In genomic region chr22:18172203-18172602, GRCh38 we compare ENCODE assay signal across 7 cellular contexts. TPM values are rescaled to one million over a fixed set of nuclear protein-coding genes. Genes with fewer than 3 reads are reported as not detected.
A peak's percentile ranks its signal among the peaks of the same experiment; 100 is the strongest.
DNase-seq lines count a peak whose midpoint lies in the region; ATAC-seq, FAIRE-seq and TF ChIP-seq lines count a peak whose summit lies in the region.
"Not testable (repeated sequence)": the region's sequence is repeated elsewhere in the genome, so short reads cannot be mapped to it uniquely, and the experiment has no call there.

No MANE protein-coding gene starts in this region.

- H2AFZ ChIP-seq in IMR-90 (replicated peaks; ENCODE audit: low read length, poor library complexity): not testable (repeated sequence)

- ATAC-seq in IMR-90 (ENCODE audit: low read depth): peak; percentile 85

- H2AK9ac ChIP-seq in IMR-90 (replicated peaks; ENCODE audit: low read depth, low read length, poor library complexity): not testable (repeated sequence)

- peaks cover 10% of the 10 kb centered on the region for H3K4me1 ChIP-seq in IMR-90 (ENCODE audit: control insufficient read depth, insufficient read depth, low read length)

- H2BK15ac ChIP-seq in IMR-90 (ENCODE audit: low read depth, low read length): not testable (repeated sequence)

- not testable (repeated sequence) for H3K4me1 Mint-ChIP-seq in activated CD4-positive, alpha-beta T cell treated with anti-CD3 and anti-CD28 coated beads, Interleukin-2, amount 10 ng/mL, durations not matched to agents 7 days and 5 days

- H3K4me3 ChIP-seq in IMR-90 (ENCODE audit: insufficient read depth, low read depth, low read length): not testable (repeated sequence)

- not testable (repeated sequence) for H3K4me3 Mint-ChIP-seq in activated CD4-positive, alpha-beta T cell treated with anti-CD3 and anti-CD28 coated beads, Interleukin-2, amount 10 ng/mL, durations not matched to agents 7 days and 5 days

- POLR2A ChIA-PET in IMR-90 (lab: Charles Lee; ENCODE audit: unreplicated experiment); activated CD4-positive, alpha-beta T cell treated with anti-CD3 and anti-CD28 coated beads, Interleukin-2, amount 10 ng/mL, durations not matched to agents 7 days and 5 days (lab: Charles Lee): not testable (repeated sequence)

- intact Hi-C loops in IMR-90 (cut with micrococcal nuclease): not testable (repeated sequence)

- dilution Hi-C loops in IMR-90 (cut with HindIII; ENCODE audit: low sequenced_read_pairs, unreplicated experiment): not testable (repeated sequence)

- peak overlapping the region; percentile 100 for H2BK120ac ChIP-seq in IMR-90 (ENCODE audit: low read depth, low read length)

- not testable (repeated sequence) for H4K20me1 ChIP-seq in IMR-90 (ENCODE audit: insufficient read depth, low read length)

- not testable (repeated sequence) for H3K56ac ChIP-seq in IMR-90 (ENCODE audit: extremely low read depth, insufficient read depth, low read length)

- not testable (repeated sequence) for TF ChIP-seq CTCF in AG09319 (IDR thresholded peaks at IDR 0.05; ENCODE audit: low read depth, low read length); IMR-90 (conservative IDR thresholded peaks at IDR 0.05; ENCODE audit: low read depth, low read length)

- H3K9me3 ChIP-seq in IMR-90 (ENCODE audit: control insufficient read depth, insufficient read depth, low read length): not testable (repeated sequence)

- H3K27ac ChIP-seq in IMR-90 (ENCODE audit: insufficient read depth, low read length): not testable (repeated sequence)

- not testable (repeated sequence) for H3K9me3 Mint-ChIP-seq in activated CD4-positive, alpha-beta T cell treated with anti-CD3 and anti-CD28 coated beads, Interleukin-2, amount 10 ng/mL, durations not matched to agents 7 days and 5 days

- not testable (repeated sequence) for H3K14ac ChIP-seq in IMR-90 (replicated peaks; ENCODE audit: low read depth, low read length)

- H3K27ac Mint-ChIP-seq in activated CD4-positive, alpha-beta T cell treated with anti-CD3 and anti-CD28 coated beads, Interleukin-2, amount 10 ng/mL, durations not matched to agents 7 days and 5 days: peak overlapping the region; percentile 69

- H3K27me3 ChIP-seq in IMR-90 (ENCODE audit: control insufficient read depth, insufficient read depth, low read length): not testable (repeated sequence)

- in situ Hi-C loops in IMR-90 (cut with MboI; ENCODE audit: low sequenced_read_pairs): not testable (repeated sequence)

- CTCF ChIA-PET in IMR-90 (lab: Yijun Ruan, JAX); activated CD4-positive, alpha-beta T cell treated with anti-CD3 and anti-CD28 coated beads, Interleukin-2, amount 10 ng/mL, durations not matched to agents 7 days and 5 days (lab: Charles Lee): not testable (repeated sequence)

- not testable (repeated sequence) for H3K27me3 Mint-ChIP-seq in activated CD4-positive, alpha-beta T cell treated with anti-CD3 and anti-CD28 coated beads, Interleukin-2, amount 10 ng/mL, durations not matched to agents 7 days and 5 days

- DNase-seq in AG09319 (ENCODE audit: extremely low read depth, low read depth) (peak; percentile 18), IMR-90 (peak; percentile 70), RPMI7951 (ENCODE audit: low read depth) (peak; percentile 54), fibroblast of gingiva (ENCODE audit: low read depth) (peak; percentile 47), iris pigment epithelial cell (ENCODE audit: low read depth) (peak; percentile 26)
- DNase-seq in GM19239 (ENCODE audit: insufficient read length, low spot score); activated CD4-positive, alpha-beta T cell treated with anti-CD3 and anti-CD28 coated beads, Interleukin-2, amount 10 ng/mL, durations not matched to agents 7 days and 5 days: not testable (repeated sequence)

- H2BK5ac ChIP-seq in IMR-90 (ENCODE audit: low read depth, low read length, poor library complexity, severe bottlenecking): peak overlapping the region; percentile 100

- H3K9me1 ChIP-seq in IMR-90 (ENCODE audit: insufficient read depth, low read length): not testable (repeated sequence)

- H3K36me3 Mint-ChIP-seq in activated CD4-positive, alpha-beta T cell treated with anti-CD3 and anti-CD28 coated beads, Interleukin-2, amount 10 ng/mL, durations not matched to agents 7 days and 5 days (ENCODE audit: low read depth): peaks cover 26% of the 10 kb centered on the region

- H2BK20ac ChIP-seq in IMR-90 (ENCODE audit: low read depth, low read length): not testable (repeated sequence)

- peak overlapping the region in 1 of 2 experiments; percentile 74; a peak in 3 of 4 replicates for H4K8ac ChIP-seq in IMR-90 (ENCODE audit: low read depth in 2 of 2, low read length in 2 of 2)

- peak; percentile 31 for FAIRE-seq in GM19239 (lab: Jason Lieb, UNC)

- not testable (repeated sequence) for H2AK5ac ChIP-seq in IMR-90 (ENCODE audit: low read depth, low read length)

- not testable (repeated sequence) for TF ChIP-seq POLR2A in IMR-90 (IDR thresholded peaks at IDR 0.05; ENCODE audit: low read depth, low read length)

- H3K36me3 ChIP-seq in IMR-90 (ENCODE audit: control insufficient read depth, insufficient read depth, low read length): not testable (repeated sequence)

- not testable (repeated sequence) for TF ChIP-seq RAD21 in IMR-90 (IDR thresholded peaks at IDR 0.05; ENCODE audit: low read length)

- peak overlapping the region; percentile 82 for H3K23ac ChIP-seq in IMR-90 (ENCODE audit: low read depth, low read length)

- H3K4ac ChIP-seq in IMR-90 (ENCODE audit: low read depth, low read length): not testable (repeated sequence)

- no CpG with 5 or more reads among the region's 3 CpGs for WGBS in IMR-90 (ENCODE audit: extremely low coverage in 2 of 2, insufficient read length in 1 of 2), 2 experiments

- H3K18ac ChIP-seq in IMR-90 (ENCODE audit: low read depth, low read length): not testable (repeated sequence)

- H3K4me2 ChIP-seq in IMR-90 (ENCODE audit: low read depth, low read length): not testable (repeated sequence)

- H3K9ac ChIP-seq in IMR-90 (ENCODE audit: low read depth, low read length): not testable (repeated sequence)

- H4K91ac ChIP-seq in IMR-90 (ENCODE audit: insufficient read depth, low read depth, low read length): not testable (repeated sequence)

- not testable (repeated sequence) for BruUV-seq in IMR-90 (replicated peaks; lab: Mats Ljungman, UMichigan)

- peak overlapping the region; percentile 98; the same call in 1 of the 2 replicates for H4K5ac ChIP-seq in IMR-90 (ENCODE audit: low read depth, low read length)

- H3K79me1 ChIP-seq in IMR-90 (ENCODE audit: low read depth in 1 of 2, low read length in 2 of 2): not testable (repeated sequence)

TF ChIP-seq in IMR-90, 13 proteins besides CTCF, POLR2A, EP300 and RAD21:
- peak; percentile 83 for TF ChIP-seq CEBPB (IDR thresholded peaks at IDR 0.05; ENCODE audit: low read depth, low read length)

RNA-seq across cellular contexts. Expression of gene USP18, which starts 22.2 kb away (rescaled TPM):
- total RNA-seq in IMR-90 (2012; rRNA removed): 9.2 and 10.6 TPM in 2 replicates
- 6.1 and 6.6 TPM in 2 replicates for polyA plus RNA-seq in IMR-90 (2012; rRNA removed)
- polyA plus RNA-seq in IMR-90 (2012; cell fraction: cytosol; rRNA removed): 4.6 and 6.9 TPM in 2 replicates
- 2.0 and 4.8 TPM in 2 replicates for polyA plus RNA-seq in IMR-90 (2012; cell fraction: nucleus; rRNA removed; ENCODE audit: low replicate concordance)
- total RNA-seq in RPMI7951 (2014; rRNA removed; shearing (Covaris generic)): 13.5 and 15.3 TPM in 2 replicates
- total RNA-seq in activated CD4-positive, alpha-beta T cell treated with anti-CD3 and anti-CD28 coated beads, Interleukin-2, amount 10 ng/mL, durations not matched to agents 7 days and 5 days: 10 to 100 TPM; 68.7 to 73.0 TPM
